29 cellular contexts compared by ENCODE assay signal in genomic region chr5:4208537-4208936, GRCh38.
"Had no signal": no experiment of that assay in that cellular context is flagged by ENCODE, and none has a peak within 500 bp of the region (broad histone marks: within the 10 kb centered on the region; RNA-seq: fewer than 3 reads in every experiment).

No MANE protein-coding gene starts in this region.

- H3K36me3 Mint-ChIP-seq: activated naive CD4-positive, alpha-beta T cell treated with anti-CD3 and anti-CD28 coated beads, Interleukin-2, amount 50 U/mL, for 24 hours; activated naive CD8-positive, alpha-beta T cell treated with anti-CD3 and anti-CD28 coated beads, Interleukin-2, amount 10 ng/mL, durations not matched to agents 7 days and 5 days had no signal

- H3K27me3 Mint-ChIP-seq: activated CD4-positive, alpha-beta T cell treated with anti-CD3 and anti-CD28 coated beads, Interleukin-2, amount 10 ng/mL, durations not matched to agents 24 days and 14 days; activated CD8-positive, alpha-beta T cell treated with anti-CD3 and anti-CD28 coated beads for 36 hours; activated naive CD4-positive, alpha-beta T cell treated with anti-CD3 and anti-CD28 coated beads, Interleukin-2, amount 50 U/mL, for 24 hours had no signal

- H3K9ac ChIP-seq: SK-N-SH had no signal

- H3K4me1 Mint-ChIP-seq: activated CD4-positive, alpha-beta T cell treated with anti-CD3 and anti-CD28 coated beads, Interleukin-2, amount 10 ng/mL, durations not matched to agents 24 days and 14 days; activated naive CD4-positive, alpha-beta T cell treated with anti-CD3 and anti-CD28 coated beads, Interleukin-2, amount 50 U/mL, for 24 hours; activated naive CD8-positive, alpha-beta T cell treated with anti-CD3 and anti-CD28 coated beads, Interleukin-2, amount 10 ng/mL, durations not matched to agents 7 days and 5 days had no signal

- H3K36me3 ChIP-seq: ascending aorta, Peyer's patch, SJSA1 had no signal

- H3K27ac ChIP-seq: ascending aorta, Peyer's patch, SJSA1 had no signal

- H3K27ac Mint-ChIP-seq: activated CD4-positive, alpha-beta T cell treated with anti-CD3 and anti-CD28 coated beads, Interleukin-2, amount 10 ng/mL, durations not matched to agents 24 days and 14 days; activated CD8-positive, alpha-beta T cell treated with anti-CD3 and anti-CD28 coated beads for 36 hours; activated naive CD4-positive, alpha-beta T cell treated with anti-CD3 and anti-CD28 coated beads, Interleukin-2, amount 50 U/mL, for 24 hours; activated naive CD8-positive, alpha-beta T cell treated with anti-CD3 and anti-CD28 coated beads, Interleukin-2, amount 10 ng/mL, durations not matched to agents 7 days and 5 days; activated T-cell treated with anti-CD3 and anti-CD28 coated beads, Interleukin-2, amount 50 U/mL, for 72 hours; activated T-helper 2 cell treated with anti-CD3 and anti-CD28 coated beads, Interferon-gamma antibody, Interleukin-2, Interleukin-4, amounts not matched to agents 10 μg/mL and 5 μg/mL and 100 μg/mL, durations not matched to agents 14 hours and 24 hours and 36 hours had no signal

- ATAC-seq: activated CD8-positive, alpha-beta T cell treated with anti-CD3 and anti-CD28 coated beads for 36 hours; activated T-cell treated with anti-CD3 and anti-CD28 coated beads, Interleukin-2, amount 50 U/mL, for 72 hours; PC-3 had no signal

- H3K4me3 ChIP-seq: ascending aorta, Peyer's patch, SJSA1 had no signal

- H3K4me2 ChIP-seq: SK-N-SH had no signal

- H3K4me1 ChIP-seq: ascending aorta, Peyer's patch, SJSA1 had no signal

- DNase-seq: activated CD4-positive, alpha-beta T cell treated with anti-CD3 and anti-CD28 coated beads, Interleukin-2, amount 10 ng/mL, durations not matched to agents 24 days and 14 days; activated CD4-positive, alpha-beta T cell treated with anti-CD3 and anti-CD28 coated beads, Interleukin-2, amount 50 U/mL, for 4 hours; activated CD8-positive, alpha-beta T cell treated with anti-CD3 and anti-CD28 coated beads for 36 hours; activated gamma-delta T cell; activated naive CD4-positive, alpha-beta T cell treated with Interleukin-2 at 50 U/mL for 16 hours; activated naive CD8-positive, alpha-beta T cell treated with anti-CD3 and anti-CD28 coated beads, Interleukin-2, amount 10 ng/mL, durations not matched to agents 7 days and 5 days; activated T-cell treated with anti-CD3 and anti-CD28 coated beads, Interleukin-2, amount 50 U/mL, for 1 hour; activated T-cell treated with anti-CD3 and anti-CD28 coated beads, Interleukin-2, amount 50 U/mL, for 72 hours; amygdala; NCI-H1092 treated with DMSO at 0.1 percent for 48 hours; NCI-H1417; NCI-H146; NCI-H187; NCI-H2029 treated with DMSO at 0.1 percent for 48 hours; NCI-H2107; NCI-H2171; NCI-H510A; NCI-H526; NCI-H748 treated with DMSO at 0.1 percent for 48 hours; NK-92 treated with Interleukin-12 subunit alpha and Interleukin-12 subunit beta, amount 100 ng/mL, for 24 hours; PC-3; Peyer's patch; RPMI8226; SHP77 treated with DMSO at 0.1 percent for 48 hours; SK-N-SH had no signal

- H3K27me3 ChIP-seq: ascending aorta, Peyer's patch, SJSA1 had no signal

- H3K9me3 ChIP-seq: ascending aorta, SK-N-SH had no signal

- H3K4me3 Mint-ChIP-seq: activated CD4-positive, alpha-beta T cell treated with anti-CD3 and anti-CD28 coated beads, Interleukin-2, amount 10 ng/mL, durations not matched to agents 24 days and 14 days; activated CD8-positive, alpha-beta T cell treated with anti-CD3 and anti-CD28 coated beads for 36 hours; activated naive CD4-positive, alpha-beta T cell treated with anti-CD3 and anti-CD28 coated beads, Interleukin-2, amount 50 U/mL, for 24 hours; activated naive CD8-positive, alpha-beta T cell treated with anti-CD3 and anti-CD28 coated beads, Interleukin-2, amount 10 ng/mL, durations not matched to agents 7 days and 5 days; activated T-cell treated with anti-CD3 and anti-CD28 coated beads, Interleukin-2, amount 50 U/mL, for 72 hours had no signal
